In genomic region chr12:7189398-7190267, GRCh38 we compare ENCODE assay signal across 1 cellular context.
TF ChIP-seq lines count a peak whose summit lies in the region.

PEX5 (plus strand) TSS chr12:7189686; CDS start chr12:7190378, 692 bp downstream.

TF ChIP-seq in GM12878, 131 proteins besides CTCF, POLR2A, EP300 and RAD21 (continued from another document):
- TF ChIP-seq ZBTB40 (IDR thresholded peaks at IDR 0.05; ENCODE audit: borderline replicate concordance): peak; percentile 63; the same call in 1 of the 2 replicates
- TF ChIP-seq MAX (IDR thresholded peaks at IDR 0.05; ENCODE audit: low read depth, low read length): peak; percentile 11; the same call in 1 of the 2 replicates
- TF ChIP-seq TCF12 (IDR thresholded peaks at IDR 0.05; ENCODE audit: low read depth, low read length): peak; percentile 77; the same call in 1 of the 2 replicates
- peak in 1 of 2 experiments; percentile 60; a peak in 1 of 4 replicates for TF ChIP-seq SRF (IDR thresholded peaks at IDR 0.05; ENCODE audit: low read depth in 2 of 2, low read length in 2 of 2)
- no peak for TF ChIP-seq USF2 (IDR thresholded peaks at IDR 0.05; ENCODE audit: borderline replicate concordance, low read depth, low read length)
- peak; percentile 22; the same call in 1 of the 2 replicates for TF ChIP-seq MLLT1 (IDR thresholded peaks at IDR 0.05)
- 0 out of 2 replicates have a peak, but pooled peaks have one; percentile 8 for TF ChIP-seq YY1 (IDR thresholded peaks at IDR 0.05; ENCODE audit: low read depth, low read length)
- TF ChIP-seq NBN (IDR thresholded peaks at IDR 0.05): no peak; the same call in 1 of the 2 replicates
- TF ChIP-seq SMARCA5 (IDR thresholded peaks at IDR 0.05): peak; percentile 72; the same call in 1 of the 2 replicates
- no peak for TF ChIP-seq BRCA1 (IDR thresholded peaks at IDR 0.05; ENCODE audit: low read depth, low read length)
- peak; percentile 91 for TF ChIP-seq SP1 (IDR thresholded peaks at IDR 0.05; ENCODE audit: low read depth, low read length)
- no peak for TF ChIP-seq HDAC2 (IDR thresholded peaks at IDR 0.05)
- TF ChIP-seq DPF2 (IDR thresholded peaks at IDR 0.05): 0 out of 2 replicates have a peak, but pooled peaks have one; percentile 6
- TF ChIP-seq EED (IDR thresholded peaks at IDR 0.05; ENCODE audit: low read depth): no peak
- TF ChIP-seq E4F1 (IDR thresholded peaks at IDR 0.05; ENCODE audit: borderline replicate concordance, partially characterized antibody): peak; percentile 80
- TF ChIP-seq SIN3A (IDR thresholded peaks at IDR 0.05; ENCODE audit: low read depth, low read length): peak; percentile 16; the same call in 1 of the 2 replicates
- peak; percentile 80 for TF ChIP-seq TCF3 (IDR thresholded peaks at IDR 0.05; ENCODE audit: borderline replicate concordance, insufficient read depth, low read depth, low read length)
- TF ChIP-seq ZNF207 (IDR thresholded peaks at IDR 0.05; ENCODE audit: borderline replicate concordance): no peak
- TF ChIP-seq CREM (IDR thresholded peaks at IDR 0.05; ENCODE audit: low read depth): peak; percentile 44; the same call in 1 of the 2 replicates
- TF ChIP-seq RELB (IDR thresholded peaks at IDR 0.05; ENCODE audit: low read depth): peak; percentile 99
- no peak for TF ChIP-seq ZBTB33 (IDR thresholded peaks at IDR 0.05)
- TF ChIP-seq CREB1 (IDR thresholded peaks at IDR 0.05; ENCODE audit: low read depth): peak; percentile 62
- no peak for TF ChIP-seq RAD51 (IDR thresholded peaks at IDR 0.05)
- TF ChIP-seq SMAD5 (IDR thresholded peaks at IDR 0.05; ENCODE audit: low read depth): no peak
- peak; percentile 32; the same call in 1 of the 2 replicates for TF ChIP-seq HCFC1 (IDR thresholded peaks at IDR 0.05; ENCODE audit: low read length)
- peak in 1 of 2 experiments; percentile 72; a peak in 2 of 3 replicates for TF ChIP-seq EGR1 (IDR thresholded peaks at IDR 0.05; ENCODE audit: borderline replicate concordance in 1 of 2, low read depth in 2 of 2, low read length in 2 of 2)
- TF ChIP-seq ZNF217 (IDR thresholded peaks at IDR 0.05): no peak
- peak; percentile 36; the same call in 1 of the 2 replicates for TF ChIP-seq NR2F1 (conservative IDR thresholded peaks at IDR 0.05)
- TF ChIP-seq ZSCAN29 (IDR thresholded peaks at IDR 0.05): no peak
- no peak for TF ChIP-seq NRF1 (conservative IDR thresholded peaks at IDR 0.05; ENCODE audit: low read depth, low read length)
- no peak; the same call in 1 of the 2 replicates for TF ChIP-seq JUNB (IDR thresholded peaks at IDR 0.05)
- no peak for TF ChIP-seq ZBED1 (IDR thresholded peaks at IDR 0.05; ENCODE audit: borderline replicate concordance)
